1 cellular context compared by ENCODE assay signal in genomic region chr17:76737082-76737675, GRCh38.
A peak's percentile ranks its signal among the peaks of the same experiment; 100 is the strongest.
TF ChIP-seq lines count a peak whose summit lies in the region.

TSS of gene SRSF2 (minus strand) at chr17:76737331. CDS start at chr17:76737160, 171 bp downstream.

TF ChIP-seq in H1, 55 proteins besides CTCF, POLR2A, EP300 and RAD21 (continued from another document):
- TF ChIP-seq ASH2L (IDR thresholded peaks at IDR 0.05; ENCODE audit: low read length), result no peak
- no peak for TF ChIP-seq RBBP5 (IDR thresholded peaks at IDR 0.05; ENCODE audit: borderline replicate concordance, low read depth, low read length)
- TF ChIP-seq CHD1 (IDR thresholded peaks at IDR 0.05; ENCODE audit: low read depth, low read length), result no peak
- no peak for TF ChIP-seq TCF12 (IDR thresholded peaks at IDR 0.05; ENCODE audit: low read depth, low read length)
- TF ChIP-seq TAF1 (IDR thresholded peaks at IDR 0.05; ENCODE audit: low read depth, low read length), result peak; percentile 100
- no peak for TF ChIP-seq CBX5 (IDR thresholded peaks at IDR 0.05; ENCODE audit: low read depth, low read length)
- TF ChIP-seq EGR1 (IDR thresholded peaks at IDR 0.05; ENCODE audit: borderline replicate concordance, low read depth, low read length), result peak; percentile 1; the same call in 1 of the 2 replicates
- TF ChIP-seq KDM5A (IDR thresholded peaks at IDR 0.05; ENCODE audit: low read length), result no peak
- no peak for TF ChIP-seq USF2 (IDR thresholded peaks at IDR 0.05; ENCODE audit: low read length)
- TF ChIP-seq SIRT6 (IDR thresholded peaks at IDR 0.05; ENCODE audit: low read length), result no peak
- TF ChIP-seq JUND (IDR thresholded peaks at IDR 0.05; ENCODE audit: low read length), result no peak
- no peak for TF ChIP-seq FOSL1 (IDR thresholded peaks at IDR 0.05; ENCODE audit: insufficient read depth, low read depth, low read length)
- TF ChIP-seq ATF3 (IDR thresholded peaks at IDR 0.05; ENCODE audit: insufficient read depth, low read depth, low read length), result no peak
- TF ChIP-seq CTBP2 (IDR thresholded peaks at IDR 0.05; ENCODE audit: borderline replicate concordance, insufficient read depth, insufficient read length, low read length), result no peak
- peak; percentile 26 for TF ChIP-seq NANOG (IDR thresholded peaks at IDR 0.05; ENCODE audit: insufficient read depth, low read depth, low read length, poor library complexity, severe bottlenecking)
- TF ChIP-seq KDM1A (IDR thresholded peaks at IDR 0.05; ENCODE audit: borderline replicate concordance, low read length), result no peak
- TF ChIP-seq HDAC6 (IDR thresholded peaks at IDR 0.05; ENCODE audit: low read depth, low read length), result peak; percentile 45
- TF ChIP-seq ATF2 (IDR thresholded peaks at IDR 0.05; ENCODE audit: low read length), result no peak; the same call in 1 of the 2 replicates
- TF ChIP-seq CBX8 (IDR thresholded peaks at IDR 0.05; ENCODE audit: borderline replicate concordance, low read depth, low read length), result no peak
- peak; percentile 97 for TF ChIP-seq YY1 (IDR thresholded peaks at IDR 0.05; ENCODE audit: low read depth, low read length)
- TF ChIP-seq TEAD4 (IDR thresholded peaks at IDR 0.05; ENCODE audit: low read depth, low read length), result no peak
- TF ChIP-seq CHD7 (IDR thresholded peaks at IDR 0.05; ENCODE audit: insufficient replicate concordance, low read length), result no peak
- TF ChIP-seq PHF8 (conservative IDR thresholded peaks at IDR 0.05; ENCODE audit: low read depth, low read length), result peak; percentile 94
- 0 out of 2 replicates have a peak, but pooled peaks have one; percentile 11 for TF ChIP-seq CEBPB (IDR thresholded peaks at IDR 0.05; ENCODE audit: low read depth, low read length)
- TF ChIP-seq SUZ12 (IDR thresholded peaks at IDR 0.05; ENCODE audit: low read length), result no peak
- TF ChIP-seq HDAC2 (IDR thresholded peaks at IDR 0.05; ENCODE audit: borderline replicate concordance in 1 of 2, low read depth in 2 of 2, low read length in 2 of 2), result no peak
- TF ChIP-seq EZH2 (IDR thresholded peaks at IDR 0.05; ENCODE audit: low read depth, low read length, severe bottlenecking), result no peak
- TF ChIP-seq BRCA1 (IDR thresholded peaks at IDR 0.05; ENCODE audit: low read depth, low read length), result no peak
- no peak for TF ChIP-seq SAP30 (IDR thresholded peaks at IDR 0.05; ENCODE audit: insufficient read depth, insufficient replicate concordance, low read length)
- no peak for TF ChIP-seq ZNF274 (IDR thresholded peaks at IDR 0.05; ENCODE audit: borderline replicate concordance, extremely low read depth, low read length)
- TF ChIP-seq BACH1 (IDR thresholded peaks at IDR 0.05; ENCODE audit: low read length), result peak; percentile 97
- no peak for TF ChIP-seq RNF2 (IDR thresholded peaks at IDR 0.05; ENCODE audit: borderline replicate concordance, low read depth, low read length, missing control alignments, poor library complexity, severe bottlenecking)
- TF ChIP-seq MAFK (IDR thresholded peaks at IDR 0.05; ENCODE audit: low read depth, low read length), result peak; percentile 94; the same call in 1 of the 2 replicates
- no peak for TF ChIP-seq SRF (IDR thresholded peaks at IDR 0.05; ENCODE audit: low read depth, low read length)
- TF ChIP-seq CREB1 (IDR thresholded peaks at IDR 0.05), result peak; percentile 38
- TF ChIP-seq SIN3A (conservative IDR thresholded peaks at IDR 0.05 in 1 of 2, IDR thresholded peaks at IDR 0.05 in 1 of 2; ENCODE audit: low read depth in 1 of 2, low read length in 2 of 2), result 0 out of 4 replicates have a peak, but pooled peaks of 1 of the 2 experiments have one; percentile 24
- TF ChIP-seq GABPA (IDR thresholded peaks at IDR 0.05; ENCODE audit: borderline replicate concordance, insufficient read depth, low read length), result no peak
- peak; percentile 98 for TF ChIP-seq TBP (IDR thresholded peaks at IDR 0.05; ENCODE audit: low read depth, low read length)
- TF ChIP-seq BCL11A (IDR thresholded peaks at IDR 0.05; ENCODE audit: low read depth in 2 of 2, low read length in 2 of 2), result no peak
- TF ChIP-seq POLR2AphosphoS5 (IDR thresholded peaks at IDR 0.05; ENCODE audit: low read depth, low read length), result peak; percentile 98
- TF ChIP-seq SIX5 (IDR thresholded peaks at IDR 0.05; ENCODE audit: low read depth, low read length), result no peak
- peak; percentile 56; the same call in 1 of the 2 replicates for TF ChIP-seq E2F6 (IDR thresholded peaks at IDR 0.05)
- peak; percentile 73 for TF ChIP-seq NRF1 (IDR thresholded peaks at IDR 0.05; ENCODE audit: low read depth, low read length)
- no peak for TF ChIP-seq MAX (IDR thresholded peaks at IDR 0.05)
- TF ChIP-seq POU5F1 (IDR thresholded peaks at IDR 0.05; ENCODE audit: low read depth, low read length), result no peak
- TF ChIP-seq CHD2 (IDR thresholded peaks at IDR 0.05; ENCODE audit: low read length), result 0 out of 2 replicates have a peak, but pooled peaks have one; percentile 4
- no peak for TF ChIP-seq SP4 (IDR thresholded peaks at IDR 0.05; ENCODE audit: low read length)
- TF ChIP-seq GTF2F1 (IDR thresholded peaks at IDR 0.05; ENCODE audit: borderline replicate concordance, low read depth, low read length), result peak; percentile 98
- TF ChIP-seq SP1 (IDR thresholded peaks at IDR 0.05; ENCODE audit: low read depth, low read length), result peak; percentile 75
- no peak for TF ChIP-seq JUN (IDR thresholded peaks at IDR 0.05; ENCODE audit: low read depth, low read length)
